ENCODE assay signal across 1 cellular context in genomic region chr17:42518046-42518754, GRCh38.
A peak's percentile ranks its signal among the peaks of the same experiment; 100 is the strongest.
TF ChIP-seq lines count a peak whose summit lies in the region.

No MANE protein-coding gene starts in this region.

TF ChIP-seq in HepG2, 621 proteins besides CTCF, POLR2A, EP300 and RAD21:
- TF ChIP-seq MZF1 (CRISPR knock-in tag; IDR thresholded peaks at IDR 0.05; ENCODE audit: borderline replicate concordance) (no peak), HOXD1 (CRISPR knock-in tag; IDR thresholded peaks at IDR 0.05) (no peak), KMT2B (CRISPR knock-in tag; IDR thresholded peaks at IDR 0.05) (0 out of 2 replicates have a peak, but pooled peaks have one; percentile 10), FOSL2 (CRISPR knock-in tag; IDR thresholded peaks at IDR 0.05) (0 out of 2 replicates have a peak, but pooled peaks have one; percentile 6), ZNF235 (CRISPR knock-in tag; IDR thresholded peaks at IDR 0.05; ENCODE audit: borderline replicate concordance) (0 out of 2 replicates have a peak, but pooled peaks have one; percentile 53), THAP7 (CRISPR knock-in tag; IDR thresholded peaks at IDR 0.05) (no peak), HNF4A (CRISPR knock-in tag; IDR thresholded peaks at IDR 0.05) (no peak), MXD1 (CRISPR knock-in tag; IDR thresholded peaks at IDR 0.05) (0 out of 2 replicates have a peak, but pooled peaks have one; percentile 29), ZFP41 (CRISPR knock-in tag; IDR thresholded peaks at IDR 0.05; ENCODE audit: borderline replicate concordance) (peak; percentile 36; the same call in 1 of the 2 replicates), MIER3 (CRISPR knock-in tag; IDR thresholded peaks at IDR 0.05; ENCODE audit: borderline replicate concordance) (no peak), MED8 (CRISPR knock-in tag; IDR thresholded peaks at IDR 0.05; ENCODE audit: insufficient replicate concordance) (peak; percentile 37), ZNF501 (CRISPR knock-in tag; IDR thresholded peaks at IDR 0.05) (peak; percentile 2; the same call in 1 of the 2 replicates)
